Comparison of ENCODE assay signal across 8 cellular contexts in genomic region chr18:24397694-24398365, GRCh38.
A peak's percentile ranks its signal among the peaks of the same experiment; 100 is the strongest.
DNase-seq lines count a peak whose midpoint lies in the region; ATAC-seq lines count a peak whose summit lies in the region.

OSBPL1A (minus strand) TSS chr18:24397824; CDS start chr18:24377533, 20,291 bp downstream.

- peak; percentile 79 for ATAC-seq in HG03097 (IDR thresholded peaks at IDR 0.05; ENCODE audit: low FRiP score, unreplicated experiment)
- ATAC-seq in HG02852 (IDR thresholded peaks at IDR 0.05; ENCODE audit: unreplicated experiment): no peak

- peak; percentile 90 for DNase-seq in DMS 273 treated with DMSO at 0.1 percent for 48 hours (lab: John Stamatoyannopoulos, UW)
- DNase-seq in NCI-H446 treated with DMSO at 0.1 percent for 48 hours (lab: John Stamatoyannopoulos, UW): peak; percentile 92
- peak; percentile 62 to 80 for DNase-seq in activated CD4-positive, alpha-beta T cell treated with anti-CD3 and anti-CD28 coated beads for 24 hours (ENCODE audit: low read depth in 2 of 2)
- peak; percentile 87 for DNase-seq in cerebellar cortex (ENCODE audit: low spot score)
- DNase-seq in iris pigment epithelial cell (ENCODE audit: low read depth): peak; percentile 86
- peak; percentile 81 for DNase-seq in smooth muscle cell of the brain vasculature (ENCODE audit: low read depth, low spot score)
